In the genomic region with DNA sequence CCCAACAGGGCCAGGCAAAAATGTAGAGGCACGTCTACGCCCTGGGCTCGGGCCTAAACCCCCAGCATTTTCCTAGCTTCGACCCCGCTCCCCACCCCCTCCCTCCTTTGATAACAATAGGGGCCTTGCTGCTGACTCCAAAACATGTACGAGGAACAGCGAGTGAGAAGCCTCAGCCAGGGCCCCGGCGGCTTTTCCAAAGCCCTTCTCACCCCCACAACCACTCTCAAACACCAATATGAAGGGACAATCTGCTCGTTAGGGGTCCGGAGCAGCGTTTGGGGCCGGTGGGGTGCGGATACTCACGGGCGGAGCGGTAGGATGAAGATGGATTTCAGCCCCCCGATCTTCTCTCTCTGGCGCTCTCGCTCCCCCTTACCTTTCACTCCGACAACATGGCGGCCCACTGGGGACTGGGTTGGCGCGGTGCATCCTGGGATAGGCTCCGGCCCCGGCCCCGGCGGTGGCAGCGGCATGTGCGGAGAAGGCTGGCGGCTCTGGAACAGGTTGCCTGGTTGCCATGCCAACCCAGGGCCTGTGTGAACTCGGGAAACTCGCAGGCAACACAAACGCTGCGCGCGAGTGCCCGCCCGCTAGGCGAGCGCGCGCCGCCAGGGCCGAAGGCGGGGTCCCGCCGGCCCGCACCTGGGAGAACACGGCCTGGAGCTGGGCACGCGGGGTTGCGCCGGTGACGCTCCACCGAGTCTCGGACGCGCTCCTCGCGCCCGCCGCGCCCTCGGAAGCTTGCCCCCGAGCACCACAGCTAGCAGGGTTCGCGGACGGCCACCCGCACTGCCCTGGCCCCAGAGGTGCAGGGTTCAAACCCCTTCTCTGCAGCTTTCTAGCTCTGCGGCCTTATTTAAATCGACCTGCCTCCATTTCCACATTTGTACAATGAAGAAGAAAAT, we compare ENCODE assay signal across 1 cellular context.
TF ChIP-seq lines count a peak whose summit lies in the region.

PUM1 (minus strand) TSS at position 408 of the 908 bp plus-strand sequence. CDS start 6,151 bp downstream, outside the sequence.

TF ChIP-seq in K562, 482 proteins besides CTCF, POLR2A, EP300 and RAD21 (continued from another document and continues in another):
- TF ChIP-seq ZFX (CRISPR knock-in tag; IDR thresholded peaks at IDR 0.05) (peak; percentile 99), NELFE (IDR thresholded peaks at IDR 0.05; ENCODE audit: insufficient read depth, insufficient read length) (no peak), MIER1 (IDR thresholded peaks at IDR 0.05; ENCODE audit: low read depth) (0 out of 2 replicates have a peak, but pooled peaks have one; percentile 45), ZBTB49 (CRISPR knock-in tag; IDR thresholded peaks at IDR 0.05; ENCODE audit: borderline replicate concordance) (no peak), POLR2AphosphoS5 (IDR thresholded peaks at IDR 0.05; ENCODE audit: control insufficient read depth, insufficient read depth, low read depth, low read length) (peak; percentile 89), ZNF282 (CRISPR knock-in tag; IDR thresholded peaks at IDR 0.05) (peak; percentile 61; the same call in 1 of the 2 replicates), DPF2 (IDR thresholded peaks at IDR 0.05) (no peak), ZNF224 (CRISPR knock-in tag; IDR thresholded peaks at IDR 0.05) (no peak), ZBED1 (IDR thresholded peaks at IDR 0.05) (no peak; the same call in 1 of the 2 replicates), ELK3 (CRISPR knock-in tag; IDR thresholded peaks at IDR 0.05) (no peak), NFRKB (IDR thresholded peaks at IDR 0.05; ENCODE audit: low read depth) (peak; percentile 100), IRF9 (tag; IDR thresholded peaks at IDR 0.05) (no peak), VEZF1 (CRISPR knock-in tag; IDR thresholded peaks at IDR 0.05) (peak; percentile 81), ZNF444 (CRISPR knock-in tag; IDR thresholded peaks at IDR 0.05) (peak; percentile 72; the same call in 1 of the 2 replicates), SREBF1 (IDR thresholded peaks at IDR 0.05; ENCODE audit: borderline replicate concordance, low read depth, low read length) (no peak), SMAD2 (IDR thresholded peaks at IDR 0.05; ENCODE audit: low read depth, low read length) (no peak), ZNF431 (CRISPR knock-in tag; IDR thresholded peaks at IDR 0.05) (peak; percentile 65; the same call in 1 of the 2 replicates), JUN (IDR thresholded peaks at IDR 0.05; ENCODE audit: borderline replicate concordance, low read depth, low read length) (peak; percentile 60; the same call in 1 of the 2 replicates), JUN (CRISPR knock-in tag; IDR thresholded peaks at IDR 0.05; ENCODE audit: borderline replicate concordance) (peak; percentile 97), MAFG (tag; conservative IDR thresholded peaks at IDR 0.05) (no peak), PHF8 (IDR thresholded peaks at IDR 0.05; ENCODE audit: borderline replicate concordance, low read length) (peak; percentile 96), SUPT5H (IDR thresholded peaks at IDR 0.05) (peak; percentile 98), TCF3 (CRISPR knock-in tag; IDR thresholded peaks at IDR 0.05) (no peak), CBX2 (IDR thresholded peaks at IDR 0.05; ENCODE audit: insufficient read depth, low read length, poor library complexity, severe bottlenecking) (no peak), SMARCA5 (IDR thresholded peaks at IDR 0.05) (no peak), ETV1 (tag; conservative IDR thresholded peaks at IDR 0.05; ENCODE audit: low read depth) (peak; percentile 59), ZZZ3 (IDR thresholded peaks at IDR 0.05) (peak; percentile 99), HDAC8 (tag; IDR thresholded peaks at IDR 0.05) (peak; percentile 82), CGGBP1 (CRISPR knock-in tag; IDR thresholded peaks at IDR 0.05) (no peak), ZNF76 (CRISPR knock-in tag; IDR thresholded peaks at IDR 0.05; ENCODE audit: borderline replicate concordance) (peak; percentile 94)
- TF ChIP-seq, protein P1, sequence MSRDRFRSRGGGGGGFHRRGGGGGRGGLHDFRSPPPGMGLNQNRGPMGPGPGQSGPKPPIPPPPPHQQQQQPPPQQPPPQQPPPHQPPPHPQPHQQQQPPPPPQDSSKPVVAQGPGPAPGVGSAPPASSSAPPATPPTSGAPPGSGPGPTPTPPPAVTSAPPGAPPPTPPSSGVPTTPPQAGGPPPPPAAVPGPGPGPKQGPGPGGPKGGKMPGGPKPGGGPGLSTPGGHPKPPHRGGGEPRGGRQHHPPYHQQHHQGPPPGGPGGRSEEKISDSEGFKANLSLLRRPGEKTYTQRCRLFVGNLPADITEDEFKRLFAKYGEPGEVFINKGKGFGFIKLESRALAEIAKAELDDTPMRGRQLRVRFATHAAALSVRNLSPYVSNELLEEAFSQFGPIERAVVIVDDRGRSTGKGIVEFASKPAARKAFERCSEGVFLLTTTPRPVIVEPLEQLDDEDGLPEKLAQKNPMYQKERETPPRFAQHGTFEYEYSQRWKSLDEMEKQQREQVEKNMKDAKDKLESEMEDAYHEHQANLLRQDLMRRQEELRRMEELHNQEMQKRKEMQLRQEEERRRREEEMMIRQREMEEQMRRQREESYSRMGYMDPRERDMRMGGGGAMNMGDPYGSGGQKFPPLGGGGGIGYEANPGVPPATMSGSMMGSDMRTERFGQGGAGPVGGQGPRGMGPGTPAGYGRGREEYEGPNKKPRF (IDR thresholded peaks at IDR 0.05; ENCODE audit: low read depth, low read length), result no peak
- TF ChIP-seq, protein P2, sequence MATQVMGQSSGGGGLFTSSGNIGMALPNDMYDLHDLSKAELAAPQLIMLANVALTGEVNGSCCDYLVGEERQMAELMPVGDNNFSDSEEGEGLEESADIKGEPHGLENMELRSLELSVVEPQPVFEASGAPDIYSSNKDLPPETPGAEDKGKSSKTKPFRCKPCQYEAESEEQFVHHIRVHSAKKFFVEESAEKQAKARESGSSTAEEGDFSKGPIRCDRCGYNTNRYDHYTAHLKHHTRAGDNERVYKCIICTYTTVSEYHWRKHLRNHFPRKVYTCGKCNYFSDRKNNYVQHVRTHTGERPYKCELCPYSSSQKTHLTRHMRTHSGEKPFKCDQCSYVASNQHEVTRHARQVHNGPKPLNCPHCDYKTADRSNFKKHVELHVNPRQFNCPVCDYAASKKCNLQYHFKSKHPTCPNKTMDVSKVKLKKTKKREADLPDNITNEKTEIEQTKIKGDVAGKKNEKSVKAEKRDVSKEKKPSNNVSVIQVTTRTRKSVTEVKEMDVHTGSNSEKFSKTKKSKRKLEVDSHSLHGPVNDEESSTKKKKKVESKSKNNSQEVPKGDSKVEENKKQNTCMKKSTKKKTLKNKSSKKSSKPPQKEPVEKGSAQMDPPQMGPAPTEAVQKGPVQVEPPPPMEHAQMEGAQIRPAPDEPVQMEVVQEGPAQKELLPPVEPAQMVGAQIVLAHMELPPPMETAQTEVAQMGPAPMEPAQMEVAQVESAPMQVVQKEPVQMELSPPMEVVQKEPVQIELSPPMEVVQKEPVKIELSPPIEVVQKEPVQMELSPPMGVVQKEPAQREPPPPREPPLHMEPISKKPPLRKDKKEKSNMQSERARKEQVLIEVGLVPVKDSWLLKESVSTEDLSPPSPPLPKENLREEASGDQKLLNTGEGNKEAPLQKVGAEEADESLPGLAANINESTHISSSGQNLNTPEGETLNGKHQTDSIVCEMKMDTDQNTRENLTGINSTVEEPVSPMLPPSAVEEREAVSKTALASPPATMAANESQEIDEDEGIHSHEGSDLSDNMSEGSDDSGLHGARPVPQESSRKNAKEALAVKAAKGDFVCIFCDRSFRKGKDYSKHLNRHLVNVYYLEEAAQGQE (CRISPR knock-in tag; IDR thresholded peaks at IDR 0.05; ENCODE audit: low read depth), result peak; percentile 78; the same call in 1 of the 2 replicates
- TF ChIP-seq, protein P3, sequence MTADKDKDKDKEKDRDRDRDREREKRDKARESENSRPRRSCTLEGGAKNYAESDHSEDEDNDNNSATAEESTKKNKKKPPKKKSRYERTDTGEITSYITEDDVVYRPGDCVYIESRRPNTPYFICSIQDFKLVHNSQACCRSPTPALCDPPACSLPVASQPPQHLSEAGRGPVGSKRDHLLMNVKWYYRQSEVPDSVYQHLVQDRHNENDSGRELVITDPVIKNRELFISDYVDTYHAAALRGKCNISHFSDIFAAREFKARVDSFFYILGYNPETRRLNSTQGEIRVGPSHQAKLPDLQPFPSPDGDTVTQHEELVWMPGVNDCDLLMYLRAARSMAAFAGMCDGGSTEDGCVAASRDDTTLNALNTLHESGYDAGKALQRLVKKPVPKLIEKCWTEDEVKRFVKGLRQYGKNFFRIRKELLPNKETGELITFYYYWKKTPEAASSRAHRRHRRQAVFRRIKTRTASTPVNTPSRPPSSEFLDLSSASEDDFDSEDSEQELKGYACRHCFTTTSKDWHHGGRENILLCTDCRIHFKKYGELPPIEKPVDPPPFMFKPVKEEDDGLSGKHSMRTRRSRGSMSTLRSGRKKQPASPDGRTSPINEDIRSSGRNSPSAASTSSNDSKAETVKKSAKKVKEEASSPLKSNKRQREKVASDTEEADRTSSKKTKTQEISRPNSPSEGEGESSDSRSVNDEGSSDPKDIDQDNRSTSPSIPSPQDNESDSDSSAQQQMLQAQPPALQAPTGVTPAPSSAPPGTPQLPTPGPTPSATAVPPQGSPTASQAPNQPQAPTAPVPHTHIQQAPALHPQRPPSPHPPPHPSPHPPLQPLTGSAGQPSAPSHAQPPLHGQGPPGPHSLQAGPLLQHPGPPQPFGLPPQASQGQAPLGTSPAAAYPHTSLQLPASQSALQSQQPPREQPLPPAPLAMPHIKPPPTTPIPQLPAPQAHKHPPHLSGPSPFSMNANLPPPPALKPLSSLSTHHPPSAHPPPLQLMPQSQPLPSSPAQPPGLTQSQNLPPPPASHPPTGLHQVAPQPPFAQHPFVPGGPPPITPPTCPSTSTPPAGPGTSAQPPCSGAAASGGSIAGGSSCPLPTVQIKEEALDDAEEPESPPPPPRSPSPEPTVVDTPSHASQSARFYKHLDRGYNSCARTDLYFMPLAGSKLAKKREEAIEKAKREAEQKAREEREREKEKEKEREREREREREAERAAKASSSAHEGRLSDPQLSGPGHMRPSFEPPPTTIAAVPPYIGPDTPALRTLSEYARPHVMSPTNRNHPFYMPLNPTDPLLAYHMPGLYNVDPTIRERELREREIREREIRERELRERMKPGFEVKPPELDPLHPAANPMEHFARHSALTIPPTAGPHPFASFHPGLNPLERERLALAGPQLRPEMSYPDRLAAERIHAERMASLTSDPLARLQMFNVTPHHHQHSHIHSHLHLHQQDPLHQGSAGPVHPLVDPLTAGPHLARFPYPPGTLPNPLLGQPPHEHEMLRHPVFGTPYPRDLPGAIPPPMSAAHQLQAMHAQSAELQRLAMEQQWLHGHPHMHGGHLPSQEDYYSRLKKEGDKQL (CRISPR knock-in tag; IDR thresholded peaks at IDR 0.05; ENCODE audit: borderline replicate concordance), result no peak; the same call in none of the 2 replicates
- TF ChIP-seq, protein P4, sequence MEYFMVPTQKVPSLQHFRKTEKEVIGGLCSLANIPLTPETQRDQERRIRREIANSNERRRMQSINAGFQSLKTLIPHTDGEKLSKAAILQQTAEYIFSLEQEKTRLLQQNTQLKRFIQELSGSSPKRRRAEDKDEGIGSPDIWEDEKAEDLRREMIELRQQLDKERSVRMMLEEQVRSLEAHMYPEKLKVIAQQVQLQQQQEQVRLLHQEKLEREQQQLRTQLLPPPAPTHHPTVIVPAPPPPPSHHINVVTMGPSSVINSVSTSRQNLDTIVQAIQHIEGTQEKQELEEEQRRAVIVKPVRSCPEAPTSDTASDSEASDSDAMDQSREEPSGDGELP (CRISPR knock-in tag; IDR thresholded peaks at IDR 0.05; ENCODE audit: borderline replicate concordance), result peak; percentile 79; the same call in 1 of the 2 replicates
